Comparison of ENCODE assay signal across 1 cellular context in genomic region chr4:186653973-186654372, GRCh38.
TF ChIP-seq lines count a peak whose summit lies in the region.

No MANE protein-coding gene starts in this region.

TF ChIP-seq in WTC11, 78 proteins besides CTCF, POLR2A, EP300 and RAD21 (continued from another document):
- TF ChIP-seq, protein P1, sequence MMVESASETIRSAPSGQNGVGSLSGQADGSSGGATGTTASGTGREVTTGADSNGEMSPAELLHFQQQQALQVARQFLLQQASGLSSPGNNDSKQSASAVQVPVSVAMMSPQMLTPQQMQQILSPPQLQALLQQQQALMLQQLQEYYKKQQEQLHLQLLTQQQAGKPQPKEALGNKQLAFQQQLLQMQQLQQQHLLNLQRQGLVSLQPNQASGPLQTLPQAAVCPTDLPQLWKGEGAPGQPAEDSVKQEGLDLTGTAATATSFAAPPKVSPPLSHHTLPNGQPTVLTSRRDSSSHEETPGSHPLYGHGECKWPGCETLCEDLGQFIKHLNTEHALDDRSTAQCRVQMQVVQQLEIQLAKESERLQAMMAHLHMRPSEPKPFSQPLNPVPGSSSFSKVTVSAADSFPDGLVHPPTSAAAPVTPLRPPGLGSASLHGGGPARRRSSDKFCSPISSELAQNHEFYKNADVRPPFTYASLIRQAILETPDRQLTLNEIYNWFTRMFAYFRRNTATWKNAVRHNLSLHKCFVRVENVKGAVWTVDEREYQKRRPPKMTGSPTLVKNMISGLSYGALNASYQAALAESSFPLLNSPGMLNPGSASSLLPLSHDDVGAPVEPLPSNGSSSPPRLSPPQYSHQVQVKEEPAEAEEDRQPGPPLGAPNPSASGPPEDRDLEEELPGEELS (CRISPR knock-in tag; IDR thresholded peaks at IDR 0.05): no peak
- TF ChIP-seq NR3C1 (CRISPR knock-in tag; conservative IDR thresholded peaks at IDR 0.05; ENCODE audit: low read depth) (no peak), ETV6 (CRISPR knock-in tag; IDR thresholded peaks at IDR 0.05) (no peak), EMX1 (CRISPR knock-in tag; IDR thresholded peaks at IDR 0.05) (no peak), ZNF232 (CRISPR knock-in tag; IDR thresholded peaks at IDR 0.05) (no peak)
- TF ChIP-seq, protein P2, sequence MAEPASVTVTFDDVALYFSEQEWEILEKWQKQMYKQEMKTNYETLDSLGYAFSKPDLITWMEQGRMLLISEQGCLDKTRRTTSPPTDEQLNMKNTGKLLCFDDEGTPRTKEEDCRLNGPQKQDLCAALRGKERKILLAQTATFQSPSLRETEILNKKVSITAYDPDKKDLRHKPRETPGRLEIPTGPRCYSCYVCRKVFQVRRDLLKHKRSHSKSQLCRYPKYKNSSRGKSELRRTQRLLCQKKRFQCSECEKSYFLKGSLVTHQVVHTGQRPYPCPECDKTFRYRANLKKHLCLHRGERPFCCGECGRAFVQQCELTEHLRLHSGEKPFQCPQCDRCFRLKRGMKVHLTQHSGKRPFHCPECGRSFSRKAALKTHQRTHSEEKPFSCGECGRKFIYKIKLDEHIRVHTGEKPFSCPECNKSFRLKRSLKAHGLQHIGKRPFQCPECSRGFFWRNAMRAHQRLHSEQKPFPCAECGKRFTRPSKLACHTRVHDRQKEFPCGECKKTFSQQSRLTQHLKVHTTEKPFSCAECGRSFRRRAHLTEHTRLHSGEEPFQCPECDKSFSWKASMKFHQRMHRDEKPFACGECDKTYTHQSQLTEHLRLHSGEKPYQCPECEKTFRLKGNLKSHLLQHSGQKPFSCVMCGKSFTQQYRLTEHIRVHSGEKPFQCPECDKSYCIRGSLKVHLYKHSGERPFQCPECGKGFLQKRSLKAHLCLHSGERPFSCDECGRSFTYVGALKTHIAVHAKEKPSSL (CRISPR knock-in tag; conservative IDR thresholded peaks at IDR 0.05): no peak
- TF ChIP-seq, protein P3, sequence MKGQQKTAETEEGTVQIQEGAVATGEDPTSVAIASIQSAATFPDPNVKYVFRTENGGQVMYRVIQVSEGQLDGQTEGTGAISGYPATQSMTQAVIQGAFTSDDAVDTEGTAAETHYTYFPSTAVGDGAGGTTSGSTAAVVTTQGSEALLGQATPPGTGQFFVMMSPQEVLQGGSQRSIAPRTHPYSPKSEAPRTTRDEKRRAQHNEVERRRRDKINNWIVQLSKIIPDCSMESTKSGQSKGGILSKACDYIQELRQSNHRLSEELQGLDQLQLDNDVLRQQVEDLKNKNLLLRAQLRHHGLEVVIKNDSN (CRISPR knock-in tag; IDR thresholded peaks at IDR 0.05): no peak
- TF ChIP-seq, protein P4, sequence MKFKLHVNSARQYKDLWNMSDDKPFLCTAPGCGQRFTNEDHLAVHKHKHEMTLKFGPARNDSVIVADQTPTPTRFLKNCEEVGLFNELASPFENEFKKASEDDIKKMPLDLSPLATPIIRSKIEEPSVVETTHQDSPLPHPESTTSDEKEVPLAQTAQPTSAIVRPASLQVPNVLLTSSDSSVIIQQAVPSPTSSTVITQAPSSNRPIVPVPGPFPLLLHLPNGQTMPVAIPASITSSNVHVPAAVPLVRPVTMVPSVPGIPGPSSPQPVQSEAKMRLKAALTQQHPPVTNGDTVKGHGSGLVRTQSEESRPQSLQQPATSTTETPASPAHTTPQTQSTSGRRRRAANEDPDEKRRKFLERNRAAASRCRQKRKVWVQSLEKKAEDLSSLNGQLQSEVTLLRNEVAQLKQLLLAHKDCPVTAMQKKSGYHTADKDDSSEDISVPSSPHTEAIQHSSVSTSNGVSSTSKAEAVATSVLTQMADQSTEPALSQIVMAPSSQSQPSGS (CRISPR knock-in tag; IDR thresholded peaks at IDR 0.05; ENCODE audit: borderline replicate concordance, low read depth): no peak
